ENCODE assay signal across 12 cellular contexts in genomic region chr2:241035142-241035817, GRCh38. TPM values are rescaled to one million over a fixed set of nuclear protein-coding genes. Genes with fewer than 3 reads are reported as not detected.
A peak's percentile ranks its signal among the peaks of the same experiment; 100 is the strongest.
DNase-seq lines count a peak whose midpoint lies in the region; ATAC-seq and TF ChIP-seq lines count a peak whose summit lies in the region.
"Had no signal": no experiment of that assay in that cellular context is flagged by ENCODE, and none has a peak within 500 bp of the region (broad histone marks: within the 10 kb centered on the region; RNA-seq: fewer than 3 reads in every experiment).

No MANE protein-coding gene starts in this region.

- no peak overlapping the region for H3K27ac ChIP-seq in effector memory CD4-positive, alpha-beta T cell (ENCODE audit: insufficient read depth, low read length, poor library complexity, severe bottlenecking)
- no peak overlapping the region for H3K27ac ChIP-seq in left lung
- H3K27ac ChIP-seq: lower lobe of right lung had no signal

- H3K4me3 ChIP-seq in effector memory CD4-positive, alpha-beta T cell (ENCODE audit: insufficient read depth, low read depth, low read length, poor library complexity, severe bottlenecking) = no peak overlapping the region
- H3K4me3 ChIP-seq in left lung = no peak overlapping the region

- H3K27me3 ChIP-seq in effector memory CD4-positive, alpha-beta T cell (replicated peaks; ENCODE audit: control insufficient read depth, insufficient read depth, low read length, poor library complexity, severe bottlenecking) = no peaks in the 10 kb centered on the region
- peaks cover 0 to 11% of the 10 kb centered on the region in 2 donors for H3K27me3 ChIP-seq in left lung

- H3K9me3 ChIP-seq in effector memory CD4-positive, alpha-beta T cell (ENCODE audit: control insufficient read depth, low read length) = no peaks in the 10 kb centered on the region
- no peaks in the 10 kb centered on the region for H3K9me3 ChIP-seq in left lung
- H3K9me3 ChIP-seq: lower lobe of right lung, SK-N-SH had no signal

- peak; percentile 33 for DNase-seq in activated naive CD4-positive, alpha-beta T cell treated with Interleukin-2 at 50 U/mL for 16 hours
- DNase-seq in activated naive CD4-positive, alpha-beta T cell treated with anti-CD3 and anti-CD28 coated beads, Interleukin-2, amount 50 U/mL, for 16 hours = no peak
- peak; percentile 25 to 60 (median 54) for DNase-seq in T-helper 2 cell
- DNase-seq in effector memory CD4-positive, alpha-beta T cell = peak; percentile 29 to 51 (median 35)
- no peak for DNase-seq in sciatic nerve (ENCODE audit: low spot score)
- DNase-seq in left lung = no peak
- DNase-seq in DMS79 treated with DMSO at 0.1 percent for 48 hours (lab: John Stamatoyannopoulos, UW) = no peak
- DNase-seq: GDM1, lower lobe of right lung, NCI-H446 had no signal

- ATAC-seq in sciatic nerve = peak; percentile 6
- ATAC-seq in left lung = no peak
- ATAC-seq in HG03520 (IDR thresholded peaks at IDR 0.05; ENCODE audit: unreplicated experiment) = no peak

- H3K4me1 ChIP-seq in effector memory CD4-positive, alpha-beta T cell (ENCODE audit: control insufficient read depth, insufficient read depth, low read length, poor library complexity, severe bottlenecking) = peaks cover 18% of the 10 kb centered on the region
- H3K4me1 ChIP-seq in left lung = peaks cover 2 to 9% of the 10 kb centered on the region in 2 donors

- no peaks in the 10 kb centered on the region for H3K36me3 ChIP-seq in effector memory CD4-positive, alpha-beta T cell (ENCODE audit: control insufficient read depth, insufficient read depth, low read length)
- H3K36me3 ChIP-seq in left lung = peaks cover 0 to 18% of the 10 kb centered on the region in 2 donors

- intact Hi-C loops in sciatic nerve (cut with DNase I) = no loop called here
- intact Hi-C loops in left lung (cut with DNase I) = no loop called here

- no peak for TF ChIP-seq CTCF in left lung (IDR thresholded peaks at IDR 0.05)

RNA-seq across cellular contexts. Expression of gene SNED1, which starts 36.9 kb away (rescaled TPM):
- total RNA-seq in sciatic nerve = 148 TPM
- 10 to 100 TPM; 36.4 to 48.2 TPM for total RNA-seq in left lung

Comparison
In these comparisons a context has a peak if more than half of its experiments do, and no peak if none do; other contexts are left out.
1. DNase-seq: peak in activated naive CD4-positive, alpha-beta T cell treated with Interleukin-2 at 50 U/mL for 16 hours (single experiment), T-helper 2 cell (5 of 5) and effector memory CD4-positive, alpha-beta T cell (3 of 3); none in activated naive CD4-positive, alpha-beta T cell treated with anti-CD3 and anti-CD28 coated beads, Interleukin-2, amount 50 U/mL, for 16 hours (single experiment), sciatic nerve (single experiment), left lung (0 of 2) and DMS79 treated with DMSO at 0.1 percent for 48 hours (single experiment).